10 cellular contexts compared by ENCODE assay signal in the genomic region with DNA sequence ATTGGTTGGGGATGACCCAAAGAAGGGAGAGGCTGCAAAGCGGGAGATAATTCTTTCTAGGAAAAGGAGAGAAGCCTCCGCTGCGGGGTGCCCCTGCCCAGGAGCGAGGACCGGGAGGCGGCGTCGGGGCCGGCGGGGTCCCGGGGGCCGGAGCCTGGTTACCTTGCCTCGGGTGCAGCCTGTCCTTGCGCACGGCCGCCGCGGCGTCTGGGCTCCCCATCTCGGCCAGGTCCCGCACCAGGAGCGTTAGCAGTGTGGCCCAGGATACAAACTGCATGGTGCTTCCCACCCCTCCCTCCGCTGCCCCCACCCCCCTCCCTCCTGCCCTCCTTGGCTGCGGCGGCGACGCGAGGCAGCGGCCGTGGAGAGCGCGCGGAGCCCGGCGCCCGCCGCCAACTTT. TPM values are rescaled to one million over a fixed set of nuclear protein-coding genes. Genes with fewer than 3 reads are reported as not detected.
DNase-seq lines count a peak whose midpoint lies in the region; TF ChIP-seq lines count a peak whose summit lies in the region.
"Had no signal": no experiment of that assay in that cellular context is flagged by ENCODE, and none has a peak within 500 bp of the region (broad histone marks: within the 10 kb centered on the region; RNA-seq: fewer than 3 reads in every experiment).

No MANE protein-coding gene starts in this region.

- intact Hi-C loops in ovary (cut with DNase I): loop anchor here (5.0 to 10.0 kb wide), 8 partner anchors 73 to 487 kb away; no protein-coding TSS in a partner anchor

- no peak for TF ChIP-seq POLR2A in ovary (IDR thresholded peaks at IDR 0.05)

- H3K27ac ChIP-seq in AG04450 (ENCODE audit: low read depth, low read length): no peak overlapping the region
- H3K27ac ChIP-seq in adipose tissue (ENCODE audit: low read depth, low read length): peak overlapping the region; percentile 65
- peak overlapping the region; percentile 95 to 98 for H3K27ac ChIP-seq in right atrium auricular region
- peak overlapping the region; percentile 96 to 98 for H3K27ac ChIP-seq in ovary
- H3K27ac ChIP-seq: C4-2B had no signal

- TF ChIP-seq EP300 in ovary (IDR thresholded peaks at IDR 0.05): no peak

- peak overlapping the region; percentile 57 for H3K4me3 ChIP-seq in AG04450 (ENCODE audit: low read depth, low read length)
- H3K4me3 ChIP-seq in right atrium auricular region: peak overlapping the region; percentile 60 to 75
- H3K4me3 ChIP-seq in ovary: peak overlapping the region; percentile 72

- H3K36me3 ChIP-seq in right atrium auricular region (peaks cover 4% of the 10 kb centered on the region), ovary (no peaks in the 10 kb centered on the region)

- H3K9me3 ChIP-seq in AG04450 (ENCODE audit: control insufficient read depth, insufficient read depth, low read length): no peaks in the 10 kb centered on the region
- no peaks in the 10 kb centered on the region for H3K9me3 ChIP-seq in right atrium auricular region
- no peaks in the 10 kb centered on the region for H3K9me3 ChIP-seq in ovary

- CTCF ChIA-PET in AG04450 (lab: Charles Lee): no interaction called here

- peaks cover 0 to 34% of the 10 kb centered on the region in 2 donors for H3K4me1 ChIP-seq in right atrium auricular region
- H3K4me1 ChIP-seq in ovary (ENCODE audit: insufficient read depth): peaks cover 11% of the 10 kb centered on the region

- 0 to 1% (median 1%) methylated on average over 28 to 37 of the region's 37 CpGs for WGBS in adipose tissue, 3 donors
- 0 to 3% (median 1%) methylated on average over 23 to 37 of the region's 37 CpGs for WGBS in ovary, 3 donors

- H3K27me3 ChIP-seq in AG04450 (ENCODE audit: control insufficient read depth, insufficient read depth, low read length) (peaks cover 45% of the 10 kb centered on the region), right atrium auricular region (no peaks in the 10 kb centered on the region), ovary (no peaks in the 10 kb centered on the region)

- POLR2A ChIA-PET in AG04450 (lab: Yijun Ruan, JAX): no interaction called here

- no peak for DNase-seq in AG04450 (ENCODE audit: low read depth, low spot score)
- DNase-seq in right atrium auricular region (ENCODE audit: low spot score): no peak
- peak in 2 of 5 donors; percentile 35 to 66 for DNase-seq in ovary
- DNase-seq in GOT3 (lab: John Stamatoyannopoulos, UW): no peak
- no peak for DNase-seq in NCI-H345 (lab: John Stamatoyannopoulos, UW)
- DNase-seq in GM19238 (ENCODE audit: insufficient read length, low spot score): no peak
- no peak for DNase-seq in D341Med (ENCODE audit: low spot score)
- DNase-seq: activated CD4-positive, CD25-positive, alpha-beta regulatory T cell had no signal

- no peak for TF ChIP-seq CTCF in AG04450 (IDR thresholded peaks at IDR 0.05; ENCODE audit: low read depth, low read length)
- no peak for TF ChIP-seq CTCF in right atrium auricular region (IDR thresholded peaks at IDR 0.05)
- no peak for TF ChIP-seq CTCF in ovary (IDR thresholded peaks at IDR 0.05)

RNA-seq across cellular contexts. Expression of a gene that starts 0.4 kb away (rescaled TPM):
- polyA plus RNA-seq in AG04450 (2011; rRNA removed): 0.76 and 1.1 TPM in 2 replicates
- 1.6 and 2.0 TPM in 2 replicates for polyA minus RNA-seq in AG04450 (2011; rRNA and poly(A)+ RNA removed)
- polyA plus RNA-seq in adipose tissue: 100 to 1,000 TPM in 1 of 3 donors, 10 to 100 TPM in 1, 1 to 10 TPM in 1; 8.3 to 116 (median 22.7) TPM
- total RNA-seq in right atrium auricular region: 10 to 100 TPM; 20.2 to 21.0 TPM
- 10 to 100 TPM; 20.1 to 88.8 (median 38.5) TPM for total RNA-seq in ovary
- polyA plus RNA-seq in ovary: 10 to 100 TPM; 11.8 to 28.8 TPM
